ENCODE assay signal across 10 cellular contexts in genomic region chr16:12907670-12908233, GRCh38. TPM values are rescaled to one million over a fixed set of nuclear protein-coding genes. Genes with fewer than 3 reads are reported as not detected.
A peak's percentile ranks its signal among the peaks of the same experiment; 100 is the strongest.
DNase-seq lines count a peak whose midpoint lies in the region; ATAC-seq and TF ChIP-seq lines count a peak whose summit lies in the region.
"Had no signal": no experiment of that assay in that cellular context is flagged by ENCODE, and none has a peak within 500 bp of the region (broad histone marks: within the 10 kb centered on the region; RNA-seq: fewer than 3 reads in every experiment).

No MANE protein-coding gene starts in this region.

- no peaks in the 10 kb centered on the region for H3K9me3 Mint-ChIP-seq in activated CD8-positive, alpha-beta T cell treated with anti-CD3 and anti-CD28 coated beads for 36 hours
- H3K9me3 Mint-ChIP-seq in activated CD8-positive, alpha-beta T cell treated with anti-CD3 and anti-CD28 coated beads, Interleukin-2, amount 10 ng/mL, durations not matched to agents 7 days and 5 days (ENCODE audit: insufficient read depth), result no peaks in the 10 kb centered on the region

- POLR2A ChIA-PET in activated CD8-positive, alpha-beta T cell treated with anti-CD3 and anti-CD28 coated beads for 36 hours (lab: Charles Lee), result no interaction called here
- POLR2A ChIA-PET in activated CD8-positive, alpha-beta T cell treated with anti-CD3 and anti-CD28 coated beads, Interleukin-2, amount 10 ng/mL, durations not matched to agents 7 days and 5 days (lab: Charles Lee), result no interaction called here

- H3K4me1 ChIP-seq in tibial artery (peaks cover 0 to 13% (median 10%) of the 10 kb centered on the region in 4 donors), spleen (peaks cover 0 to 14% (median 2%) of the 10 kb centered on the region in 6 donors)

- H3K27ac Mint-ChIP-seq in activated CD8-positive, alpha-beta T cell treated with anti-CD3 and anti-CD28 coated beads for 36 hours, result no peak overlapping the region
- H3K27ac Mint-ChIP-seq in activated CD8-positive, alpha-beta T cell treated with anti-CD3 and anti-CD28 coated beads, Interleukin-2, amount 10 ng/mL, durations not matched to agents 7 days and 5 days, result no peak overlapping the region
- H3K27ac Mint-ChIP-seq: CD4-positive, CD25-positive, alpha-beta regulatory T cell had no signal

- no peak overlapping the region for H3K27ac ChIP-seq in tibial artery
- H3K27ac ChIP-seq in spleen, result no peak overlapping the region

- no peaks in the 10 kb centered on the region for H3K9me3 ChIP-seq in tibial artery
- H3K9me3 ChIP-seq in spleen, result peaks cover 0 to 6% (median 0%) of the 10 kb centered on the region in 8 donors

- intact Hi-C loops in activated CD8-positive, alpha-beta T cell treated with anti-CD3 and anti-CD28 coated beads for 36 hours (cut with micrococcal nuclease), result no loop called here
- intact Hi-C loops in tibial artery (cut with DNase I; ENCODE audit: low total_unique reads), result no loop called here
- intact Hi-C loops in spleen (cut with DNase I; ENCODE audit: low total_unique reads), result no loop called here

- 46 to 57% (median 46%) methylated on average over 5 of the region's 5 CpGs for WGBS in spleen, 5 donors

- H3K27me3 Mint-ChIP-seq in activated CD8-positive, alpha-beta T cell treated with anti-CD3 and anti-CD28 coated beads for 36 hours, result peaks cover 43% of the 10 kb centered on the region
- peaks cover 38% of the 10 kb centered on the region for H3K27me3 Mint-ChIP-seq in activated CD8-positive, alpha-beta T cell treated with anti-CD3 and anti-CD28 coated beads, Interleukin-2, amount 10 ng/mL, durations not matched to agents 7 days and 5 days (ENCODE audit: low read depth)

- no peak overlapping the region for H3K4me3 ChIP-seq in retinal pigment epithelial cell (ENCODE audit: low read length)
- no peak overlapping the region for H3K4me3 ChIP-seq in tibial artery
- no peak overlapping the region for H3K4me3 ChIP-seq in spleen

- no peaks in the 10 kb centered on the region for H3K36me3 Mint-ChIP-seq in activated CD8-positive, alpha-beta T cell treated with anti-CD3 and anti-CD28 coated beads for 36 hours (ENCODE audit: low read depth)
- no peaks in the 10 kb centered on the region for H3K36me3 Mint-ChIP-seq in activated CD8-positive, alpha-beta T cell treated with anti-CD3 and anti-CD28 coated beads, Interleukin-2, amount 10 ng/mL, durations not matched to agents 7 days and 5 days (ENCODE audit: low read depth)
- H3K36me3 Mint-ChIP-seq: CD4-positive, CD25-positive, alpha-beta regulatory T cell had no signal

- DNase-seq in activated CD8-positive, alpha-beta T cell treated with anti-CD3 and anti-CD28 coated beads for 36 hours, result peak; percentile 22
- no peak for DNase-seq in activated CD8-positive, alpha-beta T cell treated with anti-CD3 and anti-CD28 coated beads, Interleukin-2, amount 10 ng/mL, durations not matched to agents 7 days and 5 days
- DNase-seq in dermis blood vessel endothelial cell (peak; percentile 23), retinal pigment epithelial cell (ENCODE audit: low read depth) (no peak), tibial artery (no peak), spleen (no peak)
- DNase-seq: stimulated activated CD4-positive, alpha-beta T cell treated with anti-CD3 and anti-CD28 coated beads, Interleukin-12 subunit alpha, Interleukin-12 subunit beta, amount 100 ng/mL, for 4 hours had no signal

- no peak for ATAC-seq in activated CD8-positive, alpha-beta T cell treated with anti-CD3 and anti-CD28 coated beads for 36 hours
- ATAC-seq in activated CD8-positive, alpha-beta T cell treated with anti-CD3 and anti-CD28 coated beads, Interleukin-2, amount 10 ng/mL, durations not matched to agents 7 days and 5 days, result no peak
- ATAC-seq in HG03457 (IDR thresholded peaks at IDR 0.05; ENCODE audit: unreplicated experiment), result no peak

- H3K36me3 ChIP-seq in tibial artery (no peaks in the 10 kb centered on the region), spleen (no peaks in the 10 kb centered on the region)

- H3K4me1 Mint-ChIP-seq in activated CD8-positive, alpha-beta T cell treated with anti-CD3 and anti-CD28 coated beads for 36 hours (ENCODE audit: low read depth), result peaks cover 2% of the 10 kb centered on the region
- no peaks in the 10 kb centered on the region for H3K4me1 Mint-ChIP-seq in activated CD8-positive, alpha-beta T cell treated with anti-CD3 and anti-CD28 coated beads, Interleukin-2, amount 10 ng/mL, durations not matched to agents 7 days and 5 days (ENCODE audit: low read depth)

- CTCF ChIA-PET in activated CD8-positive, alpha-beta T cell treated with anti-CD3 and anti-CD28 coated beads for 36 hours (lab: Charles Lee), result interaction anchor here (1.5 kb wide), 1 partner anchor 13 kb away, joined by 4 read pairs; no protein-coding TSS in a partner anchor
- CTCF ChIA-PET in activated CD8-positive, alpha-beta T cell treated with anti-CD3 and anti-CD28 coated beads, Interleukin-2, amount 10 ng/mL, durations not matched to agents 7 days and 5 days (lab: Charles Lee), result interaction anchor here (0.8 to 1.7 kb wide), 6 partner anchors 12 to 826 kb away, joined by 3 to 6 read pairs (median 4); no protein-coding TSS in a partner anchor

- no peak for TF ChIP-seq POLR2A in spleen (IDR thresholded peaks at IDR 0.05)

- no peak for TF ChIP-seq CTCF in activated CD8-positive, alpha-beta T cell treated with anti-CD3 and anti-CD28 coated beads for 36 hours (IDR thresholded peaks at IDR 0.05)
- TF ChIP-seq CTCF in LNCAP (IDR thresholded peaks at IDR 0.05), result peak; percentile 56
- peak; percentile 21 for TF ChIP-seq CTCF in retinal pigment epithelial cell (conservative IDR thresholded peaks at IDR 0.05; ENCODE audit: low read depth, low read length)
- no peak for TF ChIP-seq CTCF in tibial artery (IDR thresholded peaks at IDR 0.05)
- no peak for TF ChIP-seq CTCF in spleen (IDR thresholded peaks at IDR 0.05 in 8 of 11, conservative IDR thresholded peaks at IDR 0.05 in 3 of 11)

- H3K27me3 ChIP-seq in tibial artery, result peaks cover 0 to 33% of the 10 kb centered on the region in 2 donors
- H3K27me3 ChIP-seq in spleen (replicated peaks in 1 of 7), result peaks cover 0 to 65% (median 28%) of the 10 kb centered on the region in 7 donors

- no peak overlapping the region for H3K4me3 Mint-ChIP-seq in activated CD8-positive, alpha-beta T cell treated with anti-CD3 and anti-CD28 coated beads for 36 hours
- H3K4me3 Mint-ChIP-seq in activated CD8-positive, alpha-beta T cell treated with anti-CD3 and anti-CD28 coated beads, Interleukin-2, amount 10 ng/mL, durations not matched to agents 7 days and 5 days, result no peak overlapping the region
- H3K4me3 Mint-ChIP-seq: CD4-positive, CD25-positive, alpha-beta regulatory T cell had no signal

RNA-seq across cellular contexts. Expression of gene SHISA9, which starts 6.4 kb away (rescaled TPM):
- not detected for total RNA-seq in activated CD8-positive, alpha-beta T cell treated with anti-CD3 and anti-CD28 coated beads for 36 hours
- total RNA-seq in activated CD8-positive, alpha-beta T cell treated with anti-CD3 and anti-CD28 coated beads, Interleukin-2, amount 10 ng/mL, durations not matched to agents 7 days and 5 days, result not detected
- total RNA-seq in dermis blood vessel endothelial cell, result 0.17 and 0.19 TPM in 2 replicates
- under 1 TPM in 4 of 7 donors, not detected in 3; 0.05 to 0.17 (median 0.07) TPM for total RNA-seq in spleen
- polyA plus RNA-seq in spleen, result under 1 TPM in 2 of 3 donors, not detected in 1; 0.02 to 0.03 TPM
- total RNA-seq: CD4-positive, CD25-positive, alpha-beta regulatory T cell had no signal
- polyA plus RNA-seq: CD4-positive, CD25-positive, alpha-beta regulatory T cell had no signal

Comparison
In these comparisons a context has a peak if more than half of its experiments do, and no peak if none do; other contexts are left out.
1. DNase-seq: peak in activated CD8-positive, alpha-beta T cell treated with anti-CD3 and anti-CD28 coated beads for 36 hours (single experiment) and dermis blood vessel endothelial cell (single experiment); none in activated CD8-positive, alpha-beta T cell treated with anti-CD3 and anti-CD28 coated beads, Interleukin-2, amount 10 ng/mL, durations not matched to agents 7 days and 5 days (single experiment), retinal pigment epithelial cell (single experiment), tibial artery (0 of 2) and spleen (single experiment).
2. CTCF ChIP-seq: peak in LNCAP (single experiment) and retinal pigment epithelial cell (single experiment); none in activated CD8-positive, alpha-beta T cell treated with anti-CD3 and anti-CD28 coated beads for 36 hours (single experiment), tibial artery (0 of 2) and spleen (0 of 11).